18 cellular contexts compared by ENCODE assay signal in genomic region chr17:49690256-49690655, GRCh38. TPM values are rescaled to one million over a fixed set of nuclear protein-coding genes. Genes with fewer than 3 reads are reported as not detected.
DNase-seq lines count a peak whose midpoint lies in the region; ATAC-seq and TF ChIP-seq lines count a peak whose summit lies in the region.
"Had no signal": no experiment of that assay in that cellular context is flagged by ENCODE, and none has a peak within 500 bp of the region (broad histone marks: within the 10 kb centered on the region; RNA-seq: fewer than 3 reads in every experiment).

No MANE protein-coding gene starts in this region.

- no peak overlapping the region for H3K9ac ChIP-seq in muscle layer of colon (ENCODE audit: low read length)

- no peaks in the 10 kb centered on the region for H3K9me3 Mint-ChIP-seq in endothelial cell (ENCODE audit: unreplicated experiment)
- H3K9me3 Mint-ChIP-seq: effector memory CD8-positive, alpha-beta T cell; memory B cell; nephron had no signal

- H3K27me3 ChIP-seq in cardiac muscle cell (no peaks in the 10 kb centered on the region), muscle layer of colon (ENCODE audit: control insufficient read depth in 1 of 2, insufficient read depth in 2 of 2, low read length in 2 of 2) (no peaks in the 10 kb centered on the region), aorta (ENCODE audit: control insufficient read depth in 1 of 2, insufficient read depth in 2 of 2, low read length in 1 of 2) (no peaks in the 10 kb centered on the region)

- no peak overlapping the region for H3K4me3 ChIP-seq in cardiac muscle cell
- no peak overlapping the region for H3K4me3 ChIP-seq in muscle layer of colon (ENCODE audit: low read depth in 1 of 2, low read length in 2 of 2)
- H3K4me3 ChIP-seq in aorta (ENCODE audit: low read length in 2 of 2) = no peak overlapping the region

- no peak overlapping the region for H3K4me3 Mint-ChIP-seq in endothelial cell (ENCODE audit: unreplicated experiment)
- H3K4me3 Mint-ChIP-seq: memory B cell, nephron had no signal

- no peak for ATAC-seq in left cardiac atrium
- ATAC-seq in aorta (ENCODE audit: low FRiP score) = no peak
- ATAC-seq: effector memory CD8-positive, alpha-beta T cell had no signal

- peak overlapping the region; percentile 92 for H3K27ac Mint-ChIP-seq in endothelial cell (ENCODE audit: unreplicated experiment)
- H3K27ac Mint-ChIP-seq: memory B cell had no signal

- peaks cover 4% of the 10 kb centered on the region for H3K36me3 ChIP-seq in cardiac muscle cell
- H3K36me3 ChIP-seq in muscle layer of colon (ENCODE audit: insufficient read depth, low read length) = no peaks in the 10 kb centered on the region
- H3K36me3 ChIP-seq in aorta (ENCODE audit: control insufficient read depth in 1 of 2, insufficient read depth in 2 of 2, low read length in 1 of 2) = no peaks in the 10 kb centered on the region

- H3K9me3 ChIP-seq in cardiac muscle cell (ENCODE audit: low read depth) = no peaks in the 10 kb centered on the region
- H3K9me3 ChIP-seq in muscle layer of colon (ENCODE audit: low read length) = no peaks in the 10 kb centered on the region
- H3K9me3 ChIP-seq in aorta (ENCODE audit: control insufficient read depth, low read length) = no peaks in the 10 kb centered on the region

- H3K27me3 Mint-ChIP-seq in endothelial cell (ENCODE audit: unreplicated experiment) = peaks cover 7% of the 10 kb centered on the region
- H3K27me3 Mint-ChIP-seq: effector memory CD8-positive, alpha-beta T cell had no signal

- no peaks in the 10 kb centered on the region for H3K36me3 Mint-ChIP-seq in endothelial cell (ENCODE audit: low read depth, unreplicated experiment)

- no peak for DNase-seq in cardiac muscle cell (ENCODE audit: low read depth in 1 of 2, low spot score in 1 of 2)
- DNase-seq in left cardiac atrium = no peak
- no peak for DNase-seq in endothelial cell (ENCODE audit: low spot score)
- no peak for DNase-seq in aorta
- no peak for DNase-seq in globus pallidus (ENCODE audit: low spot score)
- DNase-seq in GDM1 (lab: John Stamatoyannopoulos, UW) = no peak
- DNase-seq in UCSD-AML1 (lab: John Stamatoyannopoulos, UW; ENCODE audit: unreplicated experiment) = no peak
- DNase-seq: anterior cingulate cortex; CD4-positive, CD25-positive, alpha-beta regulatory T cell; effector memory CD8-positive, alpha-beta T cell; KG1; MV-4-11; NCI-H187 treated with DMSO at 0.1 percent for 48 hours; posterior cingulate gyrus; stimulated activated CD8-positive, alpha-beta memory T cell treated with anti-CD3 and anti-CD28 coated beads, Interleukin-4, amount 100 ng/mL, for 48 hours had no signal

- H3K27ac ChIP-seq in cardiac muscle cell = peak overlapping the region; percentile 99
- peak overlapping the region; percentile 80 for H3K27ac ChIP-seq in muscle layer of colon (ENCODE audit: low read depth, low read length)
- peak overlapping the region; percentile 50 to 58 for H3K27ac ChIP-seq in aorta (ENCODE audit: low read depth in 1 of 2, low read length in 2 of 2)

- 49 to 50% methylated on average over 2 of the region's 2 CpGs for WGBS in aorta, 2 donors

- peaks cover 32% of the 10 kb centered on the region for H3K4me1 ChIP-seq in cardiac muscle cell (ENCODE audit: low read depth)
- H3K4me1 ChIP-seq in muscle layer of colon (ENCODE audit: insufficient read depth, low read length) = peaks cover 31% of the 10 kb centered on the region
- H3K4me1 ChIP-seq in aorta (ENCODE audit: control insufficient read depth in 1 of 2, insufficient read depth in 2 of 2, low read length in 2 of 2) = peaks cover 0 to 3% of the 10 kb centered on the region in 2 donors

- no peak for TF ChIP-seq CTCF in cardiac muscle cell (IDR thresholded peaks at IDR 0.05; ENCODE audit: low read depth, low read length)
- no peak for TF ChIP-seq CTCF in endothelial cell (IDR thresholded peaks at IDR 0.05; ENCODE audit: unreplicated experiment)

- intact Hi-C loops in left cardiac atrium (cut with DNase I) = no loop called here
- intact Hi-C loops in aorta (cut with DNase I) = loop anchor here (5.0 to 10.0 kb wide), 2 partner anchors 48 to 305 kb away; partner anchors contain the start of gene DLX3 (in 1 of the 2)

- peaks cover 46% of the 10 kb centered on the region for H3K4me1 Mint-ChIP-seq in endothelial cell (ENCODE audit: unreplicated experiment)

RNA-seq across cellular contexts. Expression of gene SPOP, which starts 12.4 kb away (rescaled TPM):
- total RNA-seq in cardiac muscle cell (46.0 and 54.4 TPM in 2 replicates), left cardiac atrium (10 to 100 TPM; 60.5 to 69.5 TPM), endothelial cell (ENCODE audit: unreplicated experiment) (55.6 TPM), aorta (100 to 1,000 TPM; 117 to 289 TPM)
- polyA plus RNA-seq in cardiac muscle cell (92.2 and 111 TPM in 2 replicates), aorta (10 to 100 TPM; 54.5 to 56.5 TPM)

RNA-seq across cellular contexts. Expression of gene SLC35B1, which starts 17.5 kb away (rescaled TPM):
- total RNA-seq in cardiac muscle cell (73.3 and 139 TPM in 2 replicates), left cardiac atrium (10 to 100 TPM; 48.8 to 78.8 TPM), endothelial cell (ENCODE audit: unreplicated experiment) (84.3 TPM), aorta (10 to 100 TPM; 31.5 to 43.7 TPM)
- polyA plus RNA-seq in cardiac muscle cell (77.0 and 143 TPM in 2 replicates), aorta (10 to 100 TPM; 33.2 to 37.5 TPM)

Comparison
In these comparisons a context has a peak if more than half of its experiments do, and no peak if none do; other contexts are left out.
1. intact Hi-C loops: an anchor here in aorta (5.0 to 10.0 kb wide); none called in left cardiac atrium.